In genomic region chr1:100708476-100709062, GRCh38 we compare ENCODE assay signal across 2 cellular contexts.
TF ChIP-seq lines count a peak whose summit lies in the region.

No MANE protein-coding gene starts in this region.

TF ChIP-seq in liver, 16 proteins besides CTCF, POLR2A, EP300 and RAD21:
- TF ChIP-seq REST (IDR thresholded peaks at IDR 0.05) (peak; percentile 30), ATF3 (IDR thresholded peaks at IDR 0.05) (no peak)

TF ChIP-seq in HepG2, 621 proteins besides CTCF, POLR2A, EP300 and RAD21:
- TF ChIP-seq KDM2A (CRISPR knock-in tag; IDR thresholded peaks at IDR 0.05; ENCODE audit: borderline replicate concordance, low read depth) = no peak
- TF ChIP-seq MXI1 (IDR thresholded peaks at IDR 0.05; ENCODE audit: borderline replicate concordance, low read depth, low read length) = no peak
- no peak for TF ChIP-seq IRX3 (CRISPR knock-in tag; IDR thresholded peaks at IDR 0.05; ENCODE audit: borderline replicate concordance, low read depth)
- TF ChIP-seq MYPOP (CRISPR knock-in tag; IDR thresholded peaks at IDR 0.05) = no peak
- no peak for TF ChIP-seq ZNF768 (CRISPR knock-in tag; IDR thresholded peaks at IDR 0.05)
- TF ChIP-seq ZNF766 (CRISPR knock-in tag; IDR thresholded peaks at IDR 0.05; ENCODE audit: borderline replicate concordance) = no peak
- TF ChIP-seq ZBTB49 (CRISPR knock-in tag; IDR thresholded peaks at IDR 0.05; ENCODE audit: borderline replicate concordance) = no peak
- no peak for TF ChIP-seq FIP1L1 (IDR thresholded peaks at IDR 0.05; ENCODE audit: borderline replicate concordance, insufficient read depth, low read depth, low read length)
- no peak for TF ChIP-seq ZNF775 (CRISPR knock-in tag; IDR thresholded peaks at IDR 0.05; ENCODE audit: borderline replicate concordance)
- no peak for TF ChIP-seq ZNF607 (CRISPR knock-in tag; IDR thresholded peaks at IDR 0.05; ENCODE audit: borderline replicate concordance)
- no peak for TF ChIP-seq NKX3-1 (CRISPR knock-in tag; IDR thresholded peaks at IDR 0.05)
- TF ChIP-seq MNT (IDR thresholded peaks at IDR 0.05) = no peak
- no peak for TF ChIP-seq HOXA3 (CRISPR knock-in tag; IDR thresholded peaks at IDR 0.05)
- no peak for TF ChIP-seq LBX2 (CRISPR knock-in tag; IDR thresholded peaks at IDR 0.05; ENCODE audit: borderline replicate concordance)
- no peak for TF ChIP-seq MLX (CRISPR knock-in tag; IDR thresholded peaks at IDR 0.05)
- TF ChIP-seq DNMT3B (CRISPR knock-in tag; conservative IDR thresholded peaks at IDR 0.05) = no peak
- no peak for TF ChIP-seq MIXL1 (CRISPR knock-in tag; IDR thresholded peaks at IDR 0.05)
- TF ChIP-seq MIER2 (CRISPR knock-in tag; IDR thresholded peaks at IDR 0.05) = no peak
